In genomic region chr2:86213056-86213455, GRCh38 we compare ENCODE assay signal across 2 cellular contexts.
TF ChIP-seq lines count a peak whose summit lies in the region.

No MANE protein-coding gene starts in this region.

TF ChIP-seq in liver, 16 proteins besides CTCF, POLR2A, EP300 and RAD21:
- TF ChIP-seq FOXA1 (IDR thresholded peaks at IDR 0.05) (peak; percentile 54), ATF3 (IDR thresholded peaks at IDR 0.05) (no peak), FOXA2 (IDR thresholded peaks at IDR 0.05) (peak; percentile 92), REST (IDR thresholded peaks at IDR 0.05) (peak; percentile 79), EGR1 (IDR thresholded peaks at IDR 0.05; ENCODE audit: low read depth in 2 of 2) (no peak)

TF ChIP-seq in HepG2, 621 proteins besides CTCF, POLR2A, EP300 and RAD21:
- no peak for TF ChIP-seq NFRKB (IDR thresholded peaks at IDR 0.05)
- no peak for TF ChIP-seq ZNF124 (CRISPR knock-in tag; IDR thresholded peaks at IDR 0.05)
- TF ChIP-seq MIER2 (CRISPR knock-in tag; IDR thresholded peaks at IDR 0.05) = no peak
- TF ChIP-seq ZMYM2 (CRISPR knock-in tag; IDR thresholded peaks at IDR 0.05) = no peak
- TF ChIP-seq ZNF720 (CRISPR knock-in tag; IDR thresholded peaks at IDR 0.05) = no peak
